In genomic region chr3:31977736-31978135, GRCh38 we compare ENCODE assay signal across 21 cellular contexts. TPM values are rescaled to one million over a fixed set of nuclear protein-coding genes. Genes with fewer than 3 reads are reported as not detected.
"Had no signal": no experiment of that assay in that cellular context is flagged by ENCODE, and none has a peak within 500 bp of the region (broad histone marks: within the 10 kb centered on the region; RNA-seq: fewer than 3 reads in every experiment).

No MANE protein-coding gene starts in this region.

- H3K4me3 Mint-ChIP-seq: activated CD4-positive, alpha-beta T cell treated with anti-CD3 and anti-CD28 coated beads, Interleukin-2, amount 10 ng/mL, durations not matched to agents 24 days and 14 days; activated CD8-positive, alpha-beta T cell treated with anti-CD3 and anti-CD28 coated beads for 36 hours; activated naive CD4-positive, alpha-beta T cell treated with anti-CD3 and anti-CD28 coated beads for 36 hours; activated T-cell treated with anti-CD3 and anti-CD28 coated beads, Interleukin-2, amount 50 U/mL, for 24 hours; naive thymus-derived CD8-positive, alpha-beta T cell; stimulated activated naive CD8-positive, alpha-beta T cell treated with anti-CD3 and anti-CD28 coated beads, Interleukin-15, amount 100 ng/mL, for 72 hours had no signal

- H3K9me3 Mint-ChIP-seq: activated naive CD4-positive, alpha-beta T cell treated with anti-CD3 and anti-CD28 coated beads for 36 hours; activated T-helper 2 cell treated with anti-CD3 and anti-CD28 coated beads, Interferon-gamma antibody, Interleukin-2, Interleukin-4, amounts not matched to agents 10 μg/mL and 5 μg/mL and 100 μg/mL, durations not matched to agents 14 hours and 24 hours and 36 hours; naive thymus-derived CD8-positive, alpha-beta T cell had no signal

- H3K27ac ChIP-seq: esophagus muscularis mucosa, gastroesophageal sphincter, heart right ventricle had no signal

- FAIRE-seq: endothelial cell of umbilical vein had no signal

- H3K27ac Mint-ChIP-seq: activated CD4-positive, alpha-beta T cell treated with anti-CD3 and anti-CD28 coated beads, Interleukin-2, amount 10 ng/mL, durations not matched to agents 24 days and 14 days; activated CD8-positive, alpha-beta T cell treated with anti-CD3 and anti-CD28 coated beads for 36 hours; activated naive CD4-positive, alpha-beta T cell treated with anti-CD3 and anti-CD28 coated beads for 36 hours; activated T-cell treated with anti-CD3 and anti-CD28 coated beads, Interleukin-2, amount 50 U/mL, for 24 hours; activated T-helper 2 cell treated with anti-CD3 and anti-CD28 coated beads, Interferon-gamma antibody, Interleukin-2, Interleukin-4, amounts not matched to agents 10 μg/mL and 5 μg/mL and 100 μg/mL, durations not matched to agents 14 hours and 24 hours and 36 hours had no signal

- ATAC-seq: activated CD8-positive, alpha-beta T cell treated with anti-CD3 and anti-CD28 coated beads for 36 hours; gastroesophageal sphincter; heart right ventricle; naive thymus-derived CD8-positive, alpha-beta T cell; stimulated activated naive CD8-positive, alpha-beta T cell treated with anti-CD3 and anti-CD28 coated beads, Interleukin-15, amount 100 ng/mL, for 72 hours had no signal

- H3K36me3 Mint-ChIP-seq: naive thymus-derived CD8-positive, alpha-beta T cell had no signal

- H3K36me3 ChIP-seq: esophagus muscularis mucosa, gastroesophageal sphincter, heart right ventricle had no signal

- DNase-seq: activated CD4-positive, alpha-beta T cell treated with anti-CD3 and anti-CD28 coated beads, Interleukin-2, amount 10 ng/mL, durations not matched to agents 24 days and 14 days; activated CD4-positive, CD25-positive, alpha-beta regulatory T cell; activated CD8-positive, alpha-beta T cell treated with anti-CD3 and anti-CD28 coated beads for 36 hours; activated naive CD4-positive, alpha-beta T cell treated with anti-CD3 and anti-CD28 coated beads for 36 hours; activated T-cell treated with anti-CD3 and anti-CD28 coated beads, Interleukin-2, amount 50 U/mL, for 24 hours; aorta; cerebellar nuclear complex; dermis blood vessel endothelial cell; effector memory CD4-positive, alpha-beta T cell; heart right ventricle; mesenchymal stem cell; naive thymus-derived CD8-positive, alpha-beta T cell; retina; stimulated activated naive CD8-positive, alpha-beta T cell treated with anti-CD3 and anti-CD28 coated beads, Interleukin-15, amount 100 ng/mL, for 72 hours; T-helper 1 cell; T-helper 9 cell; trophoblast cell had no signal

- H3K4me3 ChIP-seq: esophagus muscularis mucosa, gastroesophageal sphincter, heart right ventricle had no signal

- H3K9me3 ChIP-seq: esophagus muscularis mucosa, gastroesophageal sphincter, heart right ventricle had no signal

- H3K27me3 ChIP-seq: esophagus muscularis mucosa, gastroesophageal sphincter had no signal

RNA-seq across cellular contexts. Expression of gene ZNF860, which starts 3.8 kb away (rescaled TPM):
- total RNA-seq: activated CD8-positive, alpha-beta T cell treated with anti-CD3 and anti-CD28 coated beads for 36 hours had no signal
- polyA plus RNA-seq: naive thymus-derived CD8-positive, alpha-beta T cell had no signal
